1 cellular context compared by ENCODE assay signal in genomic region chr7:130486114-130486962, GRCh38.
TF ChIP-seq lines count a peak whose summit lies in the region.

No MANE protein-coding gene starts in this region.

TF ChIP-seq in HepG2, 621 proteins besides CTCF, POLR2A, EP300 and RAD21 (continued from another document):
- peak; percentile 23 for TF ChIP-seq AGO1 (IDR thresholded peaks at IDR 0.05; ENCODE audit: low read depth, low read length, poor library complexity, severe bottlenecking)
- no peak for TF ChIP-seq HMG20A (CRISPR knock-in tag; IDR thresholded peaks at IDR 0.05; ENCODE audit: borderline replicate concordance)
- peak; percentile 75; the same call in 1 of the 2 replicates for TF ChIP-seq HOXA3 (CRISPR knock-in tag; IDR thresholded peaks at IDR 0.05)
- TF ChIP-seq KDM4B (CRISPR knock-in tag; IDR thresholded peaks at IDR 0.05): peak; percentile 68; the same call in 1 of the 2 replicates
- peak; percentile 40; the same call in 1 of the 2 replicates for TF ChIP-seq CHCHD3 (CRISPR knock-in tag; IDR thresholded peaks at IDR 0.05)
- no peak for TF ChIP-seq SRSF4 (IDR thresholded peaks at IDR 0.05; ENCODE audit: low read depth, low read length, poor library complexity, severe bottlenecking)
- TF ChIP-seq RXRA (CRISPR knock-in tag; IDR thresholded peaks at IDR 0.05): peak; percentile 19; the same call in 1 of the 2 replicates
- TF ChIP-seq ZNF292 (CRISPR knock-in tag; IDR thresholded peaks at IDR 0.05; ENCODE audit: borderline replicate concordance, low read depth): no peak
- peak; percentile 21 for TF ChIP-seq PTBP1 (IDR thresholded peaks at IDR 0.05; ENCODE audit: low read depth, low read length, poor library complexity, severe bottlenecking)
- TF ChIP-seq ZNF225 (CRISPR knock-in tag; IDR thresholded peaks at IDR 0.05): peak; percentile 69
- TF ChIP-seq REXO4 (CRISPR knock-in tag; IDR thresholded peaks at IDR 0.05; ENCODE audit: borderline replicate concordance): no peak
